ENCODE assay signal across 34 cellular contexts in genomic region chr6:133012774-133013173, GRCh38.
"Had no signal": no experiment of that assay in that cellular context is flagged by ENCODE, and none has a peak within 500 bp of the region (broad histone marks: within the 10 kb centered on the region; RNA-seq: fewer than 3 reads in every experiment).

No MANE protein-coding gene starts in this region.

- H3K4me1 ChIP-seq: ascending aorta had no signal

- H3K4me3 Mint-ChIP-seq: activated B cell treated with CpG ODN at 0.5 μM for 24 hours; activated CD4-positive, alpha-beta memory T cell treated with anti-CD3 and anti-CD28 coated beads, Interleukin-2, amount 10 ng/mL, durations not matched to agents 7 days and 5 days; activated CD4-positive, alpha-beta T cell treated with anti-CD3 and anti-CD28 coated beads, Interleukin-2, amount 10 ng/mL, durations not matched to agents 24 days and 14 days; activated CD8-positive, alpha-beta memory T cell treated with anti-CD3 and anti-CD28 coated beads, Interleukin-2, amount 10 ng/mL, durations not matched to agents 7 days and 5 days; activated CD8-positive, alpha-beta T cell treated with anti-CD3 and anti-CD28 coated beads, Interleukin-2, amount 10 ng/mL, durations not matched to agents 7 days and 5 days; activated naive CD4-positive, alpha-beta T cell treated with anti-CD3 and anti-CD28 coated beads, Interleukin-2, amount 10 ng/mL, durations not matched to agents 7 days and 5 days; activated naive CD4-positive, alpha-beta T cell treated with anti-CD3 and anti-CD28 coated beads, Interleukin-2, amount 50 U/mL, for 24 hours; activated naive CD8-positive, alpha-beta T cell; activated naive CD8-positive, alpha-beta T cell treated with anti-CD3 and anti-CD28 coated beads, Interleukin-2, amount 10 ng/mL, durations not matched to agents 7 days and 5 days; activated naive CD8-positive, alpha-beta T cell treated with anti-CD3 and anti-CD28 coated beads, Interleukin-2, amount 50 U/mL, for 24 hours; activated T-cell treated with anti-CD3 and anti-CD28 coated beads, Interleukin-2, amount 50 U/mL, for 24 hours; brain; T-helper 1 cell treated with Interleukin-12 subunit alpha and Interleukin-12 subunit beta and Interleukin-4 antibody, amounts not matched to agents 30 μg/mL and 1 μg/mL, for 36 hours; T-helper 2 cell treated with Interferon-gamma antibody and Interleukin-4, amounts not matched to agents 5 μg/mL and 100 μg/mL, for 36 hours had no signal

- FAIRE-seq: TTC549 had no signal

- DNase-seq: activated B cell treated with CpG ODN at 0.5 μM for 24 hours; activated CD4-positive, alpha-beta memory T cell treated with anti-CD3 and anti-CD28 coated beads, Interleukin-2, amount 10 ng/mL, durations not matched to agents 7 days and 5 days; activated CD4-positive, alpha-beta T cell treated with anti-CD3 and anti-CD28 coated beads for 4 hours; activated CD4-positive, alpha-beta T cell treated with anti-CD3 and anti-CD28 coated beads, Interleukin-2, amount 10 ng/mL, durations not matched to agents 24 days and 14 days; activated CD4-positive, alpha-beta T cell treated with anti-CD3 and anti-CD28 coated beads, Interleukin-2, amount 50 U/mL, for 1 hour; activated CD4-positive, alpha-beta T cell treated with anti-CD3 and anti-CD28 coated beads, Interleukin-2, amount 50 U/mL, for 4 hours; activated CD4-positive, CD25-positive, alpha-beta regulatory T cell treated with anti-CD3 and anti-CD28 coated beads, Interleukin-2, amount 50 U/mL, for 72 hours; activated CD8-positive, alpha-beta memory T cell treated with anti-CD3 and anti-CD28 coated beads for 24 hours; activated CD8-positive, alpha-beta memory T cell treated with anti-CD3 and anti-CD28 coated beads, Interleukin-2, amount 10 ng/mL, durations not matched to agents 7 days and 5 days; activated CD8-positive, alpha-beta memory T cell treated with anti-CD3 and anti-CD28 coated beads, Interleukin-2, amount 50 U/mL, for 48 hours; activated CD8-positive, alpha-beta T cell treated with anti-CD3 and anti-CD28 coated beads, Interleukin-2, amount 10 ng/mL, durations not matched to agents 7 days and 5 days; activated effector memory CD4-positive, alpha-beta T cell treated with Interleukin-2 at 50 U/mL for 16 hours; activated gamma-delta T cell; activated naive CD4-positive, alpha-beta T cell treated with anti-CD3 and anti-CD28 coated beads, Interleukin-2, amount 10 ng/mL, durations not matched to agents 7 days and 5 days; activated naive CD4-positive, alpha-beta T cell treated with Interleukin-2 at 50 U/mL for 16 hours; activated naive CD8-positive, alpha-beta T cell treated with anti-CD3 and anti-CD28 coated beads, Interleukin-2, amount 10 ng/mL, durations not matched to agents 7 days and 5 days; activated naive CD8-positive, alpha-beta T cell treated with anti-CD3 and anti-CD28 coated beads, Interleukin-2, amount 50 U/mL, for 24 hours; activated T-cell treated with anti-CD3 and anti-CD28 coated beads, Interleukin-2, amount 50 U/mL, for 24 hours; activated T-cell treated with anti-CD3 and anti-CD28 coated beads, Interleukin-2, amount 50 U/mL, for 48 hours; amygdala; anterior cingulate cortex; central memory CD4-positive, alpha-beta T cell; T-helper 1 cell; T-helper 2 cell; T-helper 9 cell had no signal

- H3K4me1 Mint-ChIP-seq: activated B cell treated with CpG ODN at 0.5 μM for 24 hours; activated CD4-positive, alpha-beta memory T cell treated with anti-CD3 and anti-CD28 coated beads, Interleukin-2, amount 10 ng/mL, durations not matched to agents 7 days and 5 days; activated CD4-positive, alpha-beta T cell treated with anti-CD3 and anti-CD28 coated beads, Interleukin-2, amount 10 ng/mL, durations not matched to agents 24 days and 14 days; activated CD8-positive, alpha-beta memory T cell treated with anti-CD3 and anti-CD28 coated beads, Interleukin-2, amount 10 ng/mL, durations not matched to agents 7 days and 5 days; activated naive CD4-positive, alpha-beta T cell treated with anti-CD3 and anti-CD28 coated beads, Interleukin-2, amount 10 ng/mL, durations not matched to agents 7 days and 5 days; activated naive CD4-positive, alpha-beta T cell treated with anti-CD3 and anti-CD28 coated beads, Interleukin-2, amount 50 U/mL, for 24 hours; activated naive CD8-positive, alpha-beta T cell treated with anti-CD3 and anti-CD28 coated beads, Interleukin-2, amount 10 ng/mL, durations not matched to agents 7 days and 5 days; activated naive CD8-positive, alpha-beta T cell treated with anti-CD3 and anti-CD28 coated beads, Interleukin-2, amount 50 U/mL, for 24 hours; brain had no signal

- H3K36me3 ChIP-seq: ascending aorta had no signal

- H3K27ac ChIP-seq: ascending aorta, VCaP had no signal

- H3K27me3 Mint-ChIP-seq: activated naive CD4-positive, alpha-beta T cell treated with anti-CD3 and anti-CD28 coated beads, Interleukin-2, amount 10 ng/mL, durations not matched to agents 7 days and 5 days had no signal

- H3K36me3 Mint-ChIP-seq: activated CD8-positive, alpha-beta memory T cell treated with anti-CD3 and anti-CD28 coated beads, Interleukin-2, amount 10 ng/mL, durations not matched to agents 7 days and 5 days; activated naive CD4-positive, alpha-beta T cell treated with anti-CD3 and anti-CD28 coated beads, Interleukin-2, amount 10 ng/mL, durations not matched to agents 7 days and 5 days; activated naive CD4-positive, alpha-beta T cell treated with anti-CD3 and anti-CD28 coated beads, Interleukin-2, amount 50 U/mL, for 24 hours; activated naive CD8-positive, alpha-beta T cell; activated naive CD8-positive, alpha-beta T cell treated with anti-CD3 and anti-CD28 coated beads, Interleukin-2, amount 10 ng/mL, durations not matched to agents 7 days and 5 days; brain had no signal

- H3K9me3 Mint-ChIP-seq: activated B cell treated with CpG ODN at 0.5 μM for 24 hours; activated CD4-positive, alpha-beta memory T cell treated with anti-CD3 and anti-CD28 coated beads, Interleukin-2, amount 10 ng/mL, durations not matched to agents 7 days and 5 days; activated CD4-positive, alpha-beta T cell treated with anti-CD3 and anti-CD28 coated beads, Interleukin-2, amount 10 ng/mL, durations not matched to agents 24 days and 14 days; activated naive CD4-positive, alpha-beta T cell treated with anti-CD3 and anti-CD28 coated beads, Interleukin-2, amount 10 ng/mL, durations not matched to agents 7 days and 5 days; activated naive CD4-positive, alpha-beta T cell treated with anti-CD3 and anti-CD28 coated beads, Interleukin-2, amount 50 U/mL, for 24 hours; activated naive CD8-positive, alpha-beta T cell treated with anti-CD3 and anti-CD28 coated beads, Interleukin-2, amount 10 ng/mL, durations not matched to agents 7 days and 5 days; activated naive CD8-positive, alpha-beta T cell treated with anti-CD3 and anti-CD28 coated beads, Interleukin-2, amount 50 U/mL, for 24 hours; activated T-cell treated with anti-CD3 and anti-CD28 coated beads, Interleukin-2, amount 50 U/mL, for 24 hours; activated T-helper 2 cell treated with anti-CD3 and anti-CD28 coated beads, Interferon-gamma antibody, Interleukin-2, Interleukin-4, amounts not matched to agents 10 μg/mL and 5 μg/mL and 100 μg/mL, durations not matched to agents 14 hours and 24 hours and 36 hours; T-helper 1 cell treated with Interleukin-12 subunit alpha and Interleukin-12 subunit beta and Interleukin-4 antibody, amounts not matched to agents 30 μg/mL and 1 μg/mL, for 36 hours; T-helper 2 cell treated with Interferon-gamma antibody and Interleukin-4, amounts not matched to agents 5 μg/mL and 100 μg/mL, for 36 hours had no signal

- H3K27me3 ChIP-seq: ascending aorta had no signal

- ATAC-seq: activated CD8-positive, alpha-beta memory T cell treated with anti-CD3 and anti-CD28 coated beads, Interleukin-2, amount 10 ng/mL, durations not matched to agents 7 days and 5 days; activated CD8-positive, alpha-beta T cell treated with anti-CD3 and anti-CD28 coated beads, Interleukin-2, amount 10 ng/mL, durations not matched to agents 7 days and 5 days; activated naive CD8-positive, alpha-beta T cell treated with anti-CD3 and anti-CD28 coated beads, Interleukin-2, amount 50 U/mL, for 24 hours had no signal

- H3K4me3 ChIP-seq: ascending aorta had no signal

- H3K9me3 ChIP-seq: ascending aorta had no signal

- H3K27ac Mint-ChIP-seq: activated B cell treated with CpG ODN at 0.5 μM for 24 hours; activated CD4-positive, alpha-beta memory T cell treated with anti-CD3 and anti-CD28 coated beads, Interleukin-2, amount 10 ng/mL, durations not matched to agents 7 days and 5 days; activated CD4-positive, alpha-beta T cell treated with anti-CD3 and anti-CD28 coated beads, Interleukin-2, amount 10 ng/mL, durations not matched to agents 24 days and 14 days; activated CD8-positive, alpha-beta memory T cell treated with anti-CD3 and anti-CD28 coated beads, Interleukin-2, amount 10 ng/mL, durations not matched to agents 7 days and 5 days; activated CD8-positive, alpha-beta T cell treated with anti-CD3 and anti-CD28 coated beads, Interleukin-2, amount 10 ng/mL, durations not matched to agents 7 days and 5 days; activated naive CD4-positive, alpha-beta T cell treated with anti-CD3 and anti-CD28 coated beads, Interleukin-2, amount 10 ng/mL, durations not matched to agents 7 days and 5 days; activated naive CD4-positive, alpha-beta T cell treated with anti-CD3 and anti-CD28 coated beads, Interleukin-2, amount 50 U/mL, for 24 hours; activated naive CD8-positive, alpha-beta T cell; activated naive CD8-positive, alpha-beta T cell treated with anti-CD3 and anti-CD28 coated beads, Interleukin-2, amount 10 ng/mL, durations not matched to agents 7 days and 5 days; activated naive CD8-positive, alpha-beta T cell treated with anti-CD3 and anti-CD28 coated beads, Interleukin-2, amount 50 U/mL, for 24 hours; activated T-cell treated with anti-CD3 and anti-CD28 coated beads, Interleukin-2, amount 50 U/mL, for 24 hours; activated T-helper 2 cell treated with anti-CD3 and anti-CD28 coated beads, Interferon-gamma antibody, Interleukin-2, Interleukin-4, amounts not matched to agents 10 μg/mL and 5 μg/mL and 100 μg/mL, durations not matched to agents 14 hours and 24 hours and 36 hours; brain; T-helper 1 cell treated with Interleukin-12 subunit alpha and Interleukin-12 subunit beta and Interleukin-4 antibody, amounts not matched to agents 30 μg/mL and 1 μg/mL, for 36 hours; T-helper 2 cell treated with Interferon-gamma antibody and Interleukin-4, amounts not matched to agents 5 μg/mL and 100 μg/mL, for 36 hours had no signal
